In genomic region chr2:67660871-67661270, GRCh38 we compare ENCODE assay signal across 23 cellular contexts.
DNase-seq lines count a peak whose midpoint lies in the region; ATAC-seq and TF ChIP-seq lines count a peak whose summit lies in the region.
"Had no signal": no experiment of that assay in that cellular context is flagged by ENCODE, and none has a peak within 500 bp of the region (broad histone marks: within the 10 kb centered on the region; RNA-seq: fewer than 3 reads in every experiment).

No MANE protein-coding gene starts in this region.

- TF ChIP-seq POLR2A in vagina (IDR thresholded peaks at IDR 0.05), result no peak
- no peak for TF ChIP-seq POLR2A in lower leg skin (IDR thresholded peaks at IDR 0.05)

- H3K27me3 Mint-ChIP-seq in activated T-helper 17 cell treated with anti-CD3 and anti-CD28 coated beads, Interleukin-2, amount 50 U/mL, for 72 hours, result no peaks in the 10 kb centered on the region
- H3K27me3 Mint-ChIP-seq in stimulated activated naive CD8-positive, alpha-beta T cell treated with anti-CD3 and anti-CD28 coated beads, Interleukin-15, amount 100 ng/mL, for 72 hours, result no peaks in the 10 kb centered on the region

- TF ChIP-seq CTCF in fibroblast of villous mesenchyme (IDR thresholded peaks at IDR 0.05; ENCODE audit: insufficient read depth, low read depth, low read length) (no peak), vagina (IDR thresholded peaks at IDR 0.05) (no peak), lower leg skin (IDR thresholded peaks at IDR 0.05) (no peak)

- H3K4me1 ChIP-seq in vagina, result no peaks in the 10 kb centered on the region
- H3K4me1 ChIP-seq: A549, HAP-1 had no signal

- no peaks in the 10 kb centered on the region for H3K9me3 ChIP-seq in vagina
- H3K9me3 ChIP-seq: HAP-1 had no signal

- no peak for ATAC-seq in activated T-helper 17 cell treated with anti-CD3 and anti-CD28 coated beads, Interleukin-2, amount 50 U/mL, for 72 hours (replicated peaks)
- ATAC-seq in stimulated activated naive CD8-positive, alpha-beta T cell treated with anti-CD3 and anti-CD28 coated beads, Interleukin-15, amount 100 ng/mL, for 72 hours, result no peak
- ATAC-seq: A549, GM23338 had no signal

- no peaks in the 10 kb centered on the region for H3K4me1 Mint-ChIP-seq in activated T-helper 17 cell treated with anti-CD3 and anti-CD28 coated beads, Interleukin-2, amount 50 U/mL, for 72 hours
- no peaks in the 10 kb centered on the region for H3K4me1 Mint-ChIP-seq in stimulated activated naive CD8-positive, alpha-beta T cell treated with anti-CD3 and anti-CD28 coated beads, Interleukin-15, amount 100 ng/mL, for 72 hours
- H3K4me1 Mint-ChIP-seq: CD8-positive, alpha-beta memory T cell; GM23338; IgD-negative memory B cell had no signal

- H3K36me3 Mint-ChIP-seq in activated T-helper 17 cell treated with anti-CD3 and anti-CD28 coated beads, Interleukin-2, amount 50 U/mL, for 72 hours (ENCODE audit: low read depth), result no peaks in the 10 kb centered on the region
- H3K36me3 Mint-ChIP-seq: CD8-positive, alpha-beta memory T cell; IgD-negative memory B cell had no signal

- H3K27ac Mint-ChIP-seq in activated T-helper 17 cell treated with anti-CD3 and anti-CD28 coated beads, Interleukin-2, amount 50 U/mL, for 72 hours, result no peak overlapping the region
- H3K27ac Mint-ChIP-seq in stimulated activated naive CD8-positive, alpha-beta T cell treated with anti-CD3 and anti-CD28 coated beads, Interleukin-15, amount 100 ng/mL, for 72 hours, result no peak overlapping the region
- H3K27ac Mint-ChIP-seq: CD8-positive, alpha-beta memory T cell; GM23338; IgD-negative memory B cell had no signal

- no peak overlapping the region for H3K4me3 Mint-ChIP-seq in activated T-helper 17 cell treated with anti-CD3 and anti-CD28 coated beads, Interleukin-2, amount 50 U/mL, for 72 hours
- no peak overlapping the region for H3K4me3 Mint-ChIP-seq in stimulated activated naive CD8-positive, alpha-beta T cell treated with anti-CD3 and anti-CD28 coated beads, Interleukin-15, amount 100 ng/mL, for 72 hours
- H3K4me3 Mint-ChIP-seq: CD8-positive, alpha-beta memory T cell; GM23338; IgD-negative memory B cell had no signal

- H3K27ac ChIP-seq in vagina, result peak overlapping the region; percentile 30
- H3K27ac ChIP-seq: A549, C4-2B, RWPE1 had no signal

- H3K9me3 Mint-ChIP-seq in activated T-helper 17 cell treated with anti-CD3 and anti-CD28 coated beads, Interleukin-2, amount 50 U/mL, for 72 hours, result no peaks in the 10 kb centered on the region
- H3K9me3 Mint-ChIP-seq in stimulated activated naive CD8-positive, alpha-beta T cell treated with anti-CD3 and anti-CD28 coated beads, Interleukin-15, amount 100 ng/mL, for 72 hours, result no peaks in the 10 kb centered on the region

- H3K27me3 ChIP-seq in vagina, result no peaks in the 10 kb centered on the region

- H3K4me3 ChIP-seq in fibroblast of villous mesenchyme (ENCODE audit: low read depth, low read length) (no peak overlapping the region), vagina (no peak overlapping the region), lower leg skin (ENCODE audit: low read depth, poor library complexity, severe bottlenecking) (no peak overlapping the region)
- H3K4me3 ChIP-seq: A549, GM23338, HAP-1 had no signal

- intact Hi-C loops in vagina (cut with DNase I), result no loop called here
- intact Hi-C loops in lower leg skin (cut with DNase I; ENCODE audit: low total_unique reads), result no loop called here

- H3K36me3 ChIP-seq in vagina, result no peaks in the 10 kb centered on the region
- H3K36me3 ChIP-seq: HAP-1 had no signal

- DNase-seq in EH (ENCODE audit: low read depth) (peak; percentile 57), amniotic epithelial cell (ENCODE audit: low read depth) (peak; percentile 50), fibroblast of villous mesenchyme (ENCODE audit: low read depth) (peak; percentile 8), vagina (ENCODE audit: extremely low spot score in 2 of 2) (no peak), lower leg skin (ENCODE audit: low spot score in 2 of 2) (no peak)
- DNase-seq in stimulated activated naive CD8-positive, alpha-beta T cell treated with anti-CD3 and anti-CD28 coated beads, Interleukin-15, amount 100 ng/mL, for 72 hours, result no peak
- DNase-seq: Calu3; CD8-positive, alpha-beta memory T cell; DMS53; NCI-H1105; NCI-H146; NCI-H2029 treated with DMSO at 0.1 percent for 48 hours; NCI-H226; NCI-H510A treated with DMSO at 0.1 percent for 48 hours; SHP77 treated with DMSO at 0.1 percent for 48 hours; SK-N-SH had no signal

Comparison
In these comparisons a context has a peak if more than half of its experiments do, and no peak if none do; other contexts are left out.
1. DNase-seq: peak in EH (single experiment), amniotic epithelial cell (single experiment) and fibroblast of villous mesenchyme (single experiment); none in vagina (0 of 2), lower leg skin (0 of 2) and stimulated activated naive CD8-positive, alpha-beta T cell treated with anti-CD3 and anti-CD28 coated beads, Interleukin-15, amount 100 ng/mL, for 72 hours (0 of 2).